34 cellular contexts compared by ENCODE assay signal in genomic region chr14:58227096-58227819, GRCh38.
"Had no signal": no experiment of that assay in that cellular context is flagged by ENCODE, and none has a peak within 500 bp of the region (broad histone marks: within the 10 kb centered on the region; RNA-seq: fewer than 3 reads in every experiment).

No MANE protein-coding gene starts in this region.

- H3K36me3 Mint-ChIP-seq: activated naive CD4-positive, alpha-beta T cell treated with anti-CD3 and anti-CD28 coated beads, Interleukin-2, amount 50 U/mL, for 72 hours had no signal

- H3K4me3 ChIP-seq: adrenal gland, body of pancreas, breast epithelium had no signal

- ATAC-seq: activated CD8-positive, alpha-beta T cell treated with anti-CD3 and anti-CD28 coated beads for 36 hours; activated naive CD4-positive, alpha-beta T cell treated with anti-CD3 and anti-CD28 coated beads, Interleukin-2, amount 50 U/mL, for 72 hours; activated T-cell treated with anti-CD3 and anti-CD28 coated beads, Interleukin-2, amount 50 U/mL, for 4 hours; activated T-cell treated with anti-CD3 and anti-CD28 coated beads, Interleukin-2, amount 50 U/mL, for 72 hours; activated T-helper 17 cell treated with anti-CD3 and anti-CD28 coated beads, Interleukin-2, amount 50 U/mL, for 72 hours; body of pancreas; T-cell had no signal

- H3K9me3 Mint-ChIP-seq: activated B cell treated with CpG ODN at 0.5 μM for 24 hours; activated CD4-positive, alpha-beta memory T cell treated with anti-CD3 and anti-CD28 coated beads for 36 hours; activated CD4-positive, alpha-beta T cell treated with anti-CD3 and anti-CD28 coated beads, Interleukin-2, amount 10 ng/mL, durations not matched to agents 24 days and 14 days; activated CD8-positive, alpha-beta T cell treated with anti-CD3 and anti-CD28 coated beads for 36 hours; activated naive CD4-positive, alpha-beta T cell treated with anti-CD3 and anti-CD28 coated beads, Interleukin-2, amount 50 U/mL, for 72 hours; activated naive CD8-positive, alpha-beta T cell treated with anti-CD3 and anti-CD28 coated beads for 36 hours; activated T-cell treated with anti-CD3 and anti-CD28 coated beads, Interleukin-2, amount 50 U/mL, for 4 hours; activated T-cell treated with anti-CD3 and anti-CD28 coated beads, Interleukin-2, amount 50 U/mL, for 72 hours; activated T-helper 1 cell treated with anti-CD3 and anti-CD28 coated beads, Interleukin-12 subunit alpha, Interleukin-12 subunit beta, Interleukin-2, Interleukin-4 antibody, amounts not matched to agents 30 ng/mL and 10 ng/mL and 1 ng/mL, durations not matched to agents 14 hours and 24 hours and 36 hours; activated T-helper 17 cell treated with anti-CD3 and anti-CD28 coated beads, Interleukin-2, amount 50 U/mL, for 72 hours; central memory CD8-positive, alpha-beta T cell; T-cell; T-helper 2 cell treated with Interferon-gamma antibody and Interleukin-4, amounts not matched to agents 5 μg/mL and 100 μg/mL, for 36 hours had no signal

- H3K27me3 ChIP-seq: adrenal gland, body of pancreas, brain microvascular endothelial cell, breast epithelium had no signal

- H3K4me1 ChIP-seq: adrenal gland, body of pancreas, breast epithelium had no signal

- H3K27ac ChIP-seq: adrenal gland, body of pancreas, brain microvascular endothelial cell, breast epithelium, VCaP had no signal

- DNase-seq: activated B cell treated with CpG ODN at 0.5 μM for 24 hours; activated CD4-positive, alpha-beta memory T cell treated with anti-CD3 and anti-CD28 coated beads for 36 hours; activated CD4-positive, alpha-beta T cell treated with anti-CD3 and anti-CD28 coated beads for 4 hours; activated CD4-positive, alpha-beta T cell treated with anti-CD3 and anti-CD28 coated beads, Interleukin-2, amount 10 ng/mL, durations not matched to agents 24 days and 14 days; activated CD4-positive, alpha-beta T cell treated with anti-CD3 and anti-CD28 coated beads, Interleukin-2, amount 50 U/mL, for 1 hour; activated CD4-positive, alpha-beta T cell treated with anti-CD3 and anti-CD28 coated beads, Interleukin-2, amount 50 U/mL, for 4 hours; activated CD4-positive, CD25-positive, alpha-beta regulatory T cell treated with anti-CD3 and anti-CD28 coated beads, Interleukin-2, amount 50 U/mL, for 72 hours; activated CD8-positive, alpha-beta memory T cell treated with anti-CD3 and anti-CD28 coated beads, Interleukin-2, amount 50 U/mL, for 4 hours; activated CD8-positive, alpha-beta T cell treated with anti-CD3 and anti-CD28 coated beads for 36 hours; activated effector memory CD4-positive, alpha-beta T cell treated with anti-CD3 and anti-CD28 coated beads, Interleukin-2, amount 50 U/mL, for 16 hours; activated gamma-delta T cell treated with Interleukin-2 at 50 U/mL for 16 hours; activated naive CD4-positive, alpha-beta T cell treated with anti-CD3 and anti-CD28 coated beads, Interleukin-2, amount 50 U/mL, for 16 hours; activated naive CD4-positive, alpha-beta T cell treated with Interleukin-2 at 50 U/mL for 16 hours; activated naive CD8-positive, alpha-beta T cell treated with anti-CD3 and anti-CD28 coated beads for 36 hours; activated T-cell treated with anti-CD3 and anti-CD28 coated beads for 4 hours; activated T-cell treated with anti-CD3 and anti-CD28 coated beads, Interleukin-2, amount 50 U/mL, for 1 hour; activated T-cell treated with anti-CD3 and anti-CD28 coated beads, Interleukin-2, amount 50 U/mL, for 4 hours; activated T-cell treated with anti-CD3 and anti-CD28 coated beads, Interleukin-2, amount 50 U/mL, for 72 hours; adrenal gland; amniotic stem cell; aorta; body of pancreas; brain microvascular endothelial cell; cerebellar nuclear complex; T-cell; T-helper 2 cell; T-helper 9 cell had no signal

- H3K36me3 ChIP-seq: breast epithelium had no signal

- H3K4me1 Mint-ChIP-seq: activated B cell treated with CpG ODN at 0.5 μM for 24 hours; activated CD4-positive, alpha-beta T cell treated with anti-CD3 and anti-CD28 coated beads, Interleukin-2, amount 10 ng/mL, durations not matched to agents 24 days and 14 days; activated naive CD8-positive, alpha-beta T cell treated with anti-CD3 and anti-CD28 coated beads for 36 hours; activated T-helper 17 cell treated with anti-CD3 and anti-CD28 coated beads, Interleukin-2, amount 50 U/mL, for 72 hours; T-cell had no signal

- H3K4me3 Mint-ChIP-seq: activated B cell treated with CpG ODN at 0.5 μM for 24 hours; activated CD4-positive, alpha-beta memory T cell treated with anti-CD3 and anti-CD28 coated beads for 36 hours; activated CD4-positive, alpha-beta T cell treated with anti-CD3 and anti-CD28 coated beads, Interleukin-2, amount 10 ng/mL, durations not matched to agents 24 days and 14 days; activated CD8-positive, alpha-beta T cell treated with anti-CD3 and anti-CD28 coated beads for 36 hours; activated naive CD8-positive, alpha-beta T cell treated with anti-CD3 and anti-CD28 coated beads for 36 hours; activated T-cell treated with anti-CD3 and anti-CD28 coated beads, Interleukin-2, amount 50 U/mL, for 4 hours; activated T-cell treated with anti-CD3 and anti-CD28 coated beads, Interleukin-2, amount 50 U/mL, for 72 hours; activated T-helper 1 cell treated with anti-CD3 and anti-CD28 coated beads, Interleukin-12 subunit alpha, Interleukin-12 subunit beta, Interleukin-2, Interleukin-4 antibody, amounts not matched to agents 30 ng/mL and 10 ng/mL and 1 ng/mL, durations not matched to agents 14 hours and 24 hours and 36 hours; activated T-helper 17 cell treated with anti-CD3 and anti-CD28 coated beads, Interleukin-2, amount 50 U/mL, for 72 hours; central memory CD8-positive, alpha-beta T cell; T-cell; T-helper 2 cell treated with Interferon-gamma antibody and Interleukin-4, amounts not matched to agents 5 μg/mL and 100 μg/mL, for 36 hours had no signal

- H3K9me3 ChIP-seq: adrenal gland, body of pancreas, breast epithelium had no signal

- H3K27ac Mint-ChIP-seq: activated B cell treated with CpG ODN at 0.5 μM for 24 hours; activated CD4-positive, alpha-beta memory T cell treated with anti-CD3 and anti-CD28 coated beads for 36 hours; activated CD4-positive, alpha-beta T cell treated with anti-CD3 and anti-CD28 coated beads, Interleukin-2, amount 10 ng/mL, durations not matched to agents 24 days and 14 days; activated CD8-positive, alpha-beta T cell treated with anti-CD3 and anti-CD28 coated beads for 36 hours; activated naive CD8-positive, alpha-beta T cell treated with anti-CD3 and anti-CD28 coated beads for 36 hours; activated T-cell treated with anti-CD3 and anti-CD28 coated beads, Interleukin-2, amount 50 U/mL, for 72 hours; activated T-helper 1 cell treated with anti-CD3 and anti-CD28 coated beads, Interleukin-12 subunit alpha, Interleukin-12 subunit beta, Interleukin-2, Interleukin-4 antibody, amounts not matched to agents 30 ng/mL and 10 ng/mL and 1 ng/mL, durations not matched to agents 14 hours and 24 hours and 36 hours; activated T-helper 17 cell treated with anti-CD3 and anti-CD28 coated beads, Interleukin-2, amount 50 U/mL, for 72 hours; T-cell; T-helper 2 cell treated with Interferon-gamma antibody and Interleukin-4, amounts not matched to agents 5 μg/mL and 100 μg/mL, for 36 hours had no signal

- H3K27me3 Mint-ChIP-seq: activated B cell treated with CpG ODN at 0.5 μM for 24 hours; activated CD4-positive, alpha-beta memory T cell treated with anti-CD3 and anti-CD28 coated beads for 36 hours; activated CD4-positive, alpha-beta T cell treated with anti-CD3 and anti-CD28 coated beads, Interleukin-2, amount 10 ng/mL, durations not matched to agents 24 days and 14 days; activated CD8-positive, alpha-beta T cell treated with anti-CD3 and anti-CD28 coated beads for 36 hours; activated naive CD8-positive, alpha-beta T cell treated with anti-CD3 and anti-CD28 coated beads for 36 hours; activated T-helper 17 cell treated with anti-CD3 and anti-CD28 coated beads, Interleukin-2, amount 50 U/mL, for 72 hours; central memory CD8-positive, alpha-beta T cell; T-cell had no signal
